23 cellular contexts compared by ENCODE assay signal in the genomic region with DNA sequence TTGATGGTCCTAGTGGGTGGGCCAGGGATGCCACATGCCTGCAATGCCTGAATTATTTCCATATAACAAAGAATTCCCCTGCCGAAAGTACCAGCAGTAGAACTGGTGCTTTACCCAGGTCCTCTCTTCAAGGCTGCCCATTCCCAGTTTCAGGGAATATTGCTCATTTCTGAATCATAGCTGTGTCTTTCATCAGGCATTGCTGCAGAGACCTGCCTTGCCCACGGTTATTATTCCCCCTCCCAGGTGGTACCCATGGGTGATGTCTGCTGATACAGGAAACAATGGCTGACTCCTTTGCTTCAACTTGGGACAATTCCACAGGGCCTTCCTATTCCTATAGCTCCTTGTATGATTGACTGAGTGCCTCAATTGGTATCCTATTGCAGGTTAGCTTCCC. TPM values are rescaled to one million over a fixed set of nuclear protein-coding genes. Genes with fewer than 3 reads are reported as not detected.
"Had no signal": no experiment of that assay in that cellular context is flagged by ENCODE, and none has a peak within 500 bp of the region (broad histone marks: within the 10 kb centered on the region; RNA-seq: fewer than 3 reads in every experiment).

No MANE protein-coding gene starts in this region.

- H3K27ac ChIP-seq: brain microvascular endothelial cell, lower lobe of right lung, neural progenitor cell, pancreas, thyroid gland had no signal

- H3K27me3 ChIP-seq: brain microvascular endothelial cell, neural progenitor cell, pancreas, thyroid gland had no signal

- H3K36me3 Mint-ChIP-seq: activated naive CD8-positive, alpha-beta T cell treated with anti-CD3 and anti-CD28 coated beads for 36 hours; immature natural killer cell; neural progenitor cell; stimulated activated naive B cell treated with anti-CD40 and anti-IgM and Interleukin-4, amounts not matched to agents 10 μg/mL and 1 μg/mL and 100 μg/mL, for 72 hours had no signal

- H3K4me1 Mint-ChIP-seq: activated CD4-positive, alpha-beta T cell treated with anti-CD3 and anti-CD28 coated beads, Interleukin-2, amount 10 ng/mL, durations not matched to agents 24 days and 14 days; activated naive CD8-positive, alpha-beta T cell treated with anti-CD3 and anti-CD28 coated beads for 36 hours; immature natural killer cell; stimulated activated naive B cell treated with anti-CD40 and anti-IgM and Interleukin-4, amounts not matched to agents 10 μg/mL and 1 μg/mL and 100 μg/mL, for 72 hours had no signal

- H3K27me3 Mint-ChIP-seq: activated CD4-positive, alpha-beta T cell treated with anti-CD3 and anti-CD28 coated beads, Interleukin-2, amount 10 ng/mL, durations not matched to agents 24 days and 14 days; activated naive CD8-positive, alpha-beta T cell treated with anti-CD3 and anti-CD28 coated beads for 36 hours; stimulated activated naive B cell treated with anti-CD40 and anti-IgM and Interleukin-4, amounts not matched to agents 10 μg/mL and 1 μg/mL and 100 μg/mL, for 72 hours had no signal

- H3K4me2 ChIP-seq: neural progenitor cell had no signal

- H3K4me1 ChIP-seq: lower lobe of right lung, neural progenitor cell, pancreas, thyroid gland had no signal

- DNase-seq: activated CD4-positive, alpha-beta T cell treated with anti-CD3 and anti-CD28 coated beads, Interleukin-2, amount 10 ng/mL, durations not matched to agents 24 days and 14 days; activated CD4-positive, CD25-positive, alpha-beta regulatory T cell; activated CD8-positive, alpha-beta memory T cell treated with anti-CD3 and anti-CD28 coated beads, Interleukin-2, amount 50 U/mL, for 48 hours; activated gamma-delta T cell treated with Interleukin-2 at 50 U/mL for 16 hours; activated naive CD8-positive, alpha-beta T cell treated with anti-CD3 and anti-CD28 coated beads for 36 hours; activated T-cell treated with anti-CD3 and anti-CD28 coated beads, Interleukin-2, amount 50 U/mL, for 72 hours; brain microvascular endothelial cell; cerebellar nuclear complex; effector CD8-positive, alpha-beta T cell; head of caudate nucleus; immature natural killer cell; left cardiac atrium; lower lobe of right lung; midbrain; pancreas; stimulated activated CD4-positive, alpha-beta T cell treated with anti-CD3 and anti-CD28 coated beads, Interleukin-4, amount 100 ng/mL, for 1 hour; stimulated activated naive B cell treated with anti-CD40 and anti-IgM and Interleukin-4, amounts not matched to agents 10 μg/mL and 1 μg/mL and 100 μg/mL, for 72 hours; thyroid gland had no signal

- H3K9me3 Mint-ChIP-seq: activated CD4-positive, alpha-beta T cell treated with anti-CD3 and anti-CD28 coated beads, Interleukin-2, amount 10 ng/mL, durations not matched to agents 24 days and 14 days; activated naive CD8-positive, alpha-beta T cell treated with anti-CD3 and anti-CD28 coated beads for 36 hours; activated T-cell treated with anti-CD3 and anti-CD28 coated beads, Interleukin-2, amount 50 U/mL, for 72 hours; neural progenitor cell had no signal

- H3K27ac Mint-ChIP-seq: activated CD4-positive, alpha-beta T cell treated with anti-CD3 and anti-CD28 coated beads, Interleukin-2, amount 10 ng/mL, durations not matched to agents 24 days and 14 days; activated naive CD8-positive, alpha-beta T cell treated with anti-CD3 and anti-CD28 coated beads for 36 hours; activated T-cell treated with anti-CD3 and anti-CD28 coated beads, Interleukin-2, amount 50 U/mL, for 72 hours; immature natural killer cell; neural progenitor cell; stimulated activated naive B cell treated with anti-CD40 and anti-IgM and Interleukin-4, amounts not matched to agents 10 μg/mL and 1 μg/mL and 100 μg/mL, for 72 hours had no signal

- H3K36me3 ChIP-seq: brain microvascular endothelial cell, lower lobe of right lung, neural progenitor cell, pancreas, thyroid gland had no signal

- ATAC-seq: activated T-cell treated with anti-CD3 and anti-CD28 coated beads, Interleukin-2, amount 50 U/mL, for 72 hours; left cardiac atrium; lower lobe of right lung; pancreas; stimulated activated naive B cell treated with anti-CD40 and anti-IgM and Interleukin-4, amounts not matched to agents 10 μg/mL and 1 μg/mL and 100 μg/mL, for 72 hours had no signal

- H2AFZ ChIP-seq: neural progenitor cell had no signal

- H3K9me3 ChIP-seq: lower lobe of right lung, pancreas, thyroid gland had no signal

- H3K4me3 ChIP-seq: lower lobe of right lung, neural progenitor cell, pancreas, thyroid gland had no signal

- H3K9ac ChIP-seq: neural progenitor cell had no signal

- H3K4me3 Mint-ChIP-seq: activated CD4-positive, alpha-beta T cell treated with anti-CD3 and anti-CD28 coated beads, Interleukin-2, amount 10 ng/mL, durations not matched to agents 24 days and 14 days; activated naive CD8-positive, alpha-beta T cell treated with anti-CD3 and anti-CD28 coated beads for 36 hours; activated T-cell treated with anti-CD3 and anti-CD28 coated beads, Interleukin-2, amount 50 U/mL, for 72 hours; immature natural killer cell; neural progenitor cell; stimulated activated naive B cell treated with anti-CD40 and anti-IgM and Interleukin-4, amounts not matched to agents 10 μg/mL and 1 μg/mL and 100 μg/mL, for 72 hours had no signal

RNA-seq across cellular contexts. Expression of gene IQCM, which starts 9.7 kb away (rescaled TPM):
- total RNA-seq: activated CD4-positive, alpha-beta T cell treated with anti-CD3 and anti-CD28 coated beads, Interleukin-2, amount 10 ng/mL, durations not matched to agents 24 days and 14 days; activated naive CD8-positive, alpha-beta T cell treated with anti-CD3 and anti-CD28 coated beads for 36 hours; activated T-cell treated with anti-CD3 and anti-CD28 coated beads, Interleukin-2, amount 50 U/mL, for 72 hours; fibroblast of lung; frontal cortex; left cardiac atrium; lower lobe of right lung; pancreas; T-helper 2 cell treated with Interferon-gamma antibody and Interleukin-4, amounts not matched to agents 100 ng/mL and 5 ng/mL, for 36 hours; thyroid gland; urinary bladder had no signal
